In the genomic region with DNA sequence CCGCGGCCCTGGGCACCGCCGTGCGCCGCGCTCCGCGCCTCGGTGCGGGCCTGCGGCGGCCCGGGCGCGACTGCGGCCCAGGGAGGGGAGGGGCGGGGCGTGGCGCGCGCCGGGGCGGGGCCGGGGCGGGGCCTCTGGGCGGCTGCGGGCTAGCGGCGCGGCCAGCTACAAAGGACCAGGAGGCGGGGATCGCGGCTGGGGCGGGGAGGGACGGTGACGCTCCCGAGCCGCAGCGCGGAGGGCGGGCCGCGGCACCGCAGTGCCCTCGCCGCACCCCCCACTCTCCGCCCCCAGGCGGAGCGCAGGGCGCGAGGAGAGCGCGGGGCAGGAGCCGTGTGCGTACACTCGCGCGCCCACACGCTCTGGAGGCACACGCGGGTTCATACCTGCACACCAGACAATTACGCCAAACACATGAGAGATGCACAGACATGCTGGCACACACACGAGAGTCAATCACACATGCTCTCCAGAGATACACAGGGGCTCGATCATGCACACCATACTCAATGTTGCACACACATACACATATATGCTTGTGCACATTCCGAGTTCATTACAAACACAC, we compare ENCODE assay signal across 9 cellular contexts. TPM values are rescaled to one million over a fixed set of nuclear protein-coding genes. Genes with fewer than 3 reads are reported as not detected.
DNase-seq lines count a peak whose midpoint lies in the region; ATAC-seq and TF ChIP-seq lines count a peak whose summit lies in the region.
"Had no signal": no experiment of that assay in that cellular context is flagged by ENCODE, and none has a peak within 500 bp of the region (broad histone marks: within the 10 kb centered on the region; RNA-seq: fewer than 3 reads in every experiment).

A gene (minus strand): TSS at position 74 of the 568 bp plus-strand sequence. CDS start 117 bp downstream, outside the sequence.

- peaks cover 0 to 14% (median 10%) of the 10 kb centered on the region in 4 donors for H3K4me1 Mint-ChIP-seq in naive thymus-derived CD8-positive, alpha-beta T cell

- H3K4me3 ChIP-seq in WERI-Rb-1 (ENCODE audit: low read depth, low read length) (peak within 1 kb of the TSS; percentile 88), psoas muscle (no peak within 1 kb of the TSS)

- no peak within 1 kb of the TSS for H3K27ac Mint-ChIP-seq in naive thymus-derived CD8-positive, alpha-beta T cell
- H3K27ac Mint-ChIP-seq: CD4-positive, alpha-beta T cell had no signal

- H3K9me3 ChIP-seq in WERI-Rb-1 (ENCODE audit: severe bottlenecking), result peaks cover 6% of the 10 kb centered on the region
- H3K9me3 ChIP-seq in psoas muscle, result peaks cover 3% of the 10 kb centered on the region

- TF ChIP-seq RAD21 in Ishikawa (IDR thresholded peaks at IDR 0.05; ENCODE audit: low read depth), result no peak

- H3K4me1 ChIP-seq in psoas muscle, result no peaks in the 10 kb centered on the region

- DNase-seq in 8988T, result peak; percentile 34
- DNase-seq in WERI-Rb-1, result peak; percentile 90
- DNase-seq in islet precursor cell, result peak; percentile 81
- DNase-seq in psoas muscle, result no peak
- no peak for DNase-seq in naive thymus-derived CD8-positive, alpha-beta T cell
- DNase-seq: CD4-positive, alpha-beta T cell had no signal

- H3K36me3 ChIP-seq in WERI-Rb-1 (peaks cover 6% of the 10 kb centered on the region), psoas muscle (ENCODE audit: insufficient read depth in 1 of 2, low read depth in 1 of 2) (no peaks in the 10 kb centered on the region)

- TF ChIP-seq CTCF in WERI-Rb-1 (IDR thresholded peaks at IDR 0.05; ENCODE audit: low read depth, low read length), result no peak
- TF ChIP-seq CTCF in psoas muscle (IDR thresholded peaks at IDR 0.05), result no peak

- H3K27ac ChIP-seq in WERI-Rb-1 (peak within 1 kb of the TSS; percentile 97), psoas muscle (no peak within 1 kb of the TSS)

- H3K27me3 ChIP-seq in WERI-Rb-1 (ENCODE audit: insufficient read depth, low read depth, severe bottlenecking), result no peaks in the 10 kb centered on the region
- H3K27me3 ChIP-seq in psoas muscle (ENCODE audit: insufficient read depth in 3 of 3, low read length in 2 of 3), result peaks cover 0 to 77% (median 36%) of the 10 kb centered on the region in 3 donors

- peaks cover 29 to 62% (median 49%) of the 10 kb centered on the region in 5 donors for H3K27me3 Mint-ChIP-seq in naive thymus-derived CD8-positive, alpha-beta T cell

- no peak within 1 kb of the TSS for H3K4me3 Mint-ChIP-seq in naive thymus-derived CD8-positive, alpha-beta T cell
- H3K4me3 Mint-ChIP-seq: CD4-positive, alpha-beta T cell had no signal

- H3K36me3 Mint-ChIP-seq in naive thymus-derived CD8-positive, alpha-beta T cell, result peaks cover 0 to 15% (median 6%) of the 10 kb centered on the region in 3 donors

- WGBS in psoas muscle, 3 donors, result 4 to 8% (median 4%) methylated on average over 14 to 61 of the region's 66 CpGs

- TF ChIP-seq EP300 in Ishikawa (IDR thresholded peaks at IDR 0.05; ENCODE audit: borderline replicate concordance), result no peak

- ATAC-seq in activated CD4-positive, CD25-positive, alpha-beta regulatory T cell treated with anti-CD3 and anti-CD28 coated beads, Interleukin-2, amount 50 U/mL, for 24 hours, result no peak
- ATAC-seq in GM19395 (IDR thresholded peaks at IDR 0.05; ENCODE audit: unreplicated experiment) (no peak), psoas muscle (no peak)
- ATAC-seq in naive thymus-derived CD8-positive, alpha-beta T cell, result no peak

- H3K9me3 Mint-ChIP-seq in naive thymus-derived CD8-positive, alpha-beta T cell, result peaks cover 0 to 11% (median 7%) of the 10 kb centered on the region in 9 donors

- intact Hi-C loops in psoas muscle (cut with DNase I), result no loop called here

- POLR2A ChIA-PET in naive thymus-derived CD8-positive, alpha-beta T cell (lab: Charles Lee), result no interaction called here

TF ChIP-seq in Ishikawa, 13 proteins besides CTCF, POLR2A, EP300 and RAD21:
- TF ChIP-seq, protein P1, sequence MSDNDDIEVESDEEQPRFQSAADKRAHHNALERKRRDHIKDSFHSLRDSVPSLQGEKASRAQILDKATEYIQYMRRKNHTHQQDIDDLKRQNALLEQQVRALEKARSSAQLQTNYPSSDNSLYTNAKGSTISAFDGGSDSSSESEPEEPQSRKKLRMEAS (IDR thresholded peaks at IDR 0.05), result 0 out of 2 replicates have a peak, but pooled peaks have one; percentile 18
- no peak for TF ChIP-seq FOXM1 (IDR thresholded peaks at IDR 0.05; ENCODE audit: borderline replicate concordance, low read depth)

RNA-seq across cellular contexts. Expression of the gene that starts here (rescaled TPM):
- under 1 TPM; 0.14 to 0.89 (median 0.41) TPM for total RNA-seq in psoas muscle
- polyA plus RNA-seq in psoas muscle, result under 1 TPM; 0.10 to 0.59 (median 0.13) TPM
- total RNA-seq in naive thymus-derived CD8-positive, alpha-beta T cell, result not detected
- polyA plus RNA-seq in naive thymus-derived CD8-positive, alpha-beta T cell, result not detected
- total RNA-seq: CD4-positive, alpha-beta T cell had no signal

Comparison
In these comparisons a context has a peak if more than half of its experiments do, and no peak if none do; other contexts are left out.
1. DNase-seq: peak in 8988T (single experiment), WERI-Rb-1 (single experiment) and islet precursor cell (single experiment); none in psoas muscle (0 of 2) and naive thymus-derived CD8-positive, alpha-beta T cell (0 of 10).